9 cellular contexts compared by ENCODE assay signal in the genomic region with DNA sequence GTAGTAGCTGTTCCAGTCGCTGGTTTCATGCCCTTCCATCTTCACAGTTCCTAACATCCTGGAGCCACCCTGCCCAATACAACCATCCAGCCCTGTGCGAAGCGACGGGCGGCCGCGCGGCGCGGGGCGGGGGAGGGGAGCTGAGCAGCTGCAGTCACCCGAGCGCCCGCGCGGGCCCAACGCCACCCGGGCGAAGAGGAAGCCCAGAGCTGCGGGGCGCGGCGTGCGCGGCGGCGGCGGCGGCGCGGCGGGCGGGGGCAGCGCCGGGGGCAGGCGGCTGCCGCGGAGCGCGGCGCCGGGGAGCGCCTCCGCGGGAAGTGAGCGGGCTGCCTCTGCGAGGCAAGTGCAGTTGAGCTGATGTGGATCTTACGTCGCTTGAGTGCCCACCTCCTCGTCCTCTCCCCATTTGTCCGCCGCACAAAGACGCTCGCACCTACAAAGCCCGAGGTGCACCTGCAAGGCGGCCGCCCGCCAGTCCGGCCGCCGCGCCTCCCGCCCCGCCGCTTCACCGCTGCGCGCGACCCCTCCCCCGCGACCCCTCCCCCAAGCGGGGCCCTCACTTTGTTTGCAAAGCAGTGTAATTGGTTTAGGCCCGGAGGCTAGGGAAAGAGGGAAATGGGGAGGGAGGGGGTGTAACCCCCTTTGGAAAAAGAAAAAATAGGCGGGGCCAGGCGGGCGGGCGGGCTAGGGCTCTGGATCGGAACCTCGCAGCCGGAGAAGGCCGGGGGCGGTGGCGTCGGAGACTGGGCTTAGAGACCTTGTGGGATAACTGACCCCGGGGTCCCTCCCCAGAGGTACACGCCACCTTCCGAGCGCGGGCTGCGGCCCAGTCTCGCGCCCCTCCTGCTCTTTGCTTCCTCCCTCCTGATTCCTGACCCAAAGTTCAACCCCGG. TPM values are rescaled to one million over a fixed set of nuclear protein-coding genes. Genes with fewer than 3 reads are reported as not detected.
DNase-seq lines count a peak whose midpoint lies in the region; ATAC-seq, FAIRE-seq and TF ChIP-seq lines count a peak whose summit lies in the region.
"Had no signal": no experiment of that assay in that cellular context is flagged by ENCODE, and none has a peak within 500 bp of the region (broad histone marks: within the 10 kb centered on the region; RNA-seq: fewer than 3 reads in every experiment).

A gene (minus strand): TSS at position 334 of the 893 bp plus-strand sequence. CDS start 277 bp downstream, at position 57.
A gene with protein sequence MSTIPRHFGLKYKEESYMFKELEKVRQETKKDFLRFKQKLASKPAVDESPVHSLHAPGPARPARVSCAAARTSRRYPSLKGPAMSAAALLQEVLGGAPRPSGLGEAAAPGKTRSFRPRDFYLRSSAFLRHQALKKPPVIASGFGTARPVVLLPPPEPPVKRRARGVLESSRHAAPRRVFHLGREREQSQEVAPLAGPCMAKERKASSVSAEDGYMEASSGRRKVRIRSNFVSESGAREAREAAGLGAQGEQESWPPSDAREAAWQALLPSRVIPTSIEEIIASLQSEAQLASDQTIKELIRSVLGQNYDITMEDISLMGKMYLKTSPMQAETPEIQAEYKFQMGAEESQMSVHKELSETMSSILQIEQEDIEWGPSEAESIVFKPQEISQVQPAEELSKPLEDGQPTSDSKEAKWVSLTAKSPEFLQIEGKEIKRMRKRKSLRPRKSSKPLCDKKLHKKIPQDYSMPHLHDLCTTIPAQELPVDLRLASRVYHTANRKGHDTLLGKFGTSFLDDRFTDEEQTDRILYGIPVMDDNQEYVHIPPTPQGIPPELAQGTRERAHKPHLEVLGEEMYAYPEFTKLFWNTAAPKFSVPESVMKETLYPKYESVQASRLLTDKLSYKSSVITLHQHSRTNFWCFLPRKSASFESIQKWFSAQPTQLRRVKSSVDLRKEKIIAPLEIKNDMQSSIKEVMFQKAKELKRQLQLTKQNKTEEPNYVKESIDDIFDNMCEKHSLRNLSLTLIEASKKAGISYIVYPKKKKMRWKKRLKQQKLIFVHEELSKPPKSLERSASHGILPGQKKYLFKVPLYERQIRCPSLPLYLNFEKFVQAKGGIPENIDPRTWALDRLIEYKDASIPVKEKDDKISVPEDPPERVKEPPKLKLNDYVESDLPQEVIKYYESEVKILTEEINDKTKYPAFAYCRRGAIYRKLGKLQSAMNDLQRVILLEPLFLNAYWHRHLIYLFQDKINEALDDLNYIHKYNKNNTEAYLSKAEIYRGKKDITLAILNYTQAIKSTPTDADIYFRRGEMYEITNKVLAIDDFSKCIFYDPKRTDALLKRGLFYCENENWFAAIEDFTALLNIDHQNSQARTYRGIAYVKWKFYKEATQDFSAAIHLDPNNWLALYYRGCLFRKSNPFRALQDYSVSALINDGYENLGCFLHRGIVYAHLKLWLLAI (N-terminal part only) (plus strand): TSS at position 714 of the 893 bp plus-strand sequence. CDS start 26,436 bp downstream, outside the sequence.

- CTCF ChIA-PET in A549 (lab: Yijun Ruan, JAX): interaction anchor here (0.7 to 2.6 kb wide), 16 partner anchors 10 to 397 kb away, joined by 3 to 19 read pairs (median 3); a partner anchor contains a TSS

- peaks cover 10 to 61% (median 37%) of the 10 kb centered on the region in 6 donors for H3K9me3 Mint-ChIP-seq in immature natural killer cell
- H3K9me3 Mint-ChIP-seq in stimulated activated naive B cell treated with anti-CD40 and anti-IgM and Interleukin-4, amounts not matched to agents 10 μg/mL and 1 μg/mL and 100 μg/mL, for 72 hours: peaks cover 4 to 12% of the 10 kb centered on the region in 2 donors

- no peak for TF ChIP-seq EP300 in A549 (IDR thresholded peaks at IDR 0.05)

- WGBS in A549 (ENCODE audit: missing lambda C conversion rate): 2% methylated on average over 32 of the region's 93 CpGs
- 0 to 3% (median 2%) methylated on average over 25 to 93 of the region's 93 CpGs for WGBS in adrenal gland, 4 donors

- H3K27ac Mint-ChIP-seq in immature natural killer cell: no peak within 1 kb of the TSS
- H3K27ac Mint-ChIP-seq in stimulated activated naive B cell treated with anti-CD40 and anti-IgM and Interleukin-4, amounts not matched to agents 10 μg/mL and 1 μg/mL and 100 μg/mL, for 72 hours: peak within 1 kb of the TSS; percentile 94

- TF ChIP-seq CTCF in A549 (IDR thresholded peaks at IDR 0.05) (no peak), adrenal gland (IDR thresholded peaks at IDR 0.05) (no peak)

- POLR2A ChIA-PET in A549 (lab: Yijun Ruan, JAX): interaction anchor here (0.9 kb wide), 1 partner anchor 365 kb away, joined by 3 read pairs; no protein-coding TSS in a partner anchor

- peaks cover 32 to 56% (median 34%) of the 10 kb centered on the region in 3 donors for H3K27me3 Mint-ChIP-seq in immature natural killer cell (ENCODE audit: low read depth in 3 of 3)
- peaks cover 65 to 90% of the 10 kb centered on the region in 2 donors for H3K27me3 Mint-ChIP-seq in stimulated activated naive B cell treated with anti-CD40 and anti-IgM and Interleukin-4, amounts not matched to agents 10 μg/mL and 1 μg/mL and 100 μg/mL, for 72 hours

- intact Hi-C loops in adrenal gland (cut with DNase I): loop anchor here (5.0 to 10.0 kb wide), 2 partner anchors 348 to 350 kb away; no protein-coding TSS in a partner anchor

- TF ChIP-seq POLR2A in A549 (IDR thresholded peaks at IDR 0.05; ENCODE audit: low read length): peak; percentile 56
- no peak for TF ChIP-seq POLR2A in H54 (IDR thresholded peaks at IDR 0.05; ENCODE audit: low read depth, low read length)
- no peak for TF ChIP-seq POLR2A in adrenal gland (IDR thresholded peaks at IDR 0.05)

- DNase-seq in A549 (ENCODE audit: low read depth in 1 of 2, low spot score in 1 of 2): peak; percentile 53 to 83
- peak; percentile 26 for DNase-seq in H54 (ENCODE audit: insufficient read length, low spot score)
- DNase-seq in NCI-H345 (lab: John Stamatoyannopoulos, UW): peak; percentile 96
- peak in 5 of 7 donors; percentile 36 to 58 (median 45) for DNase-seq in adrenal gland
- no peak for DNase-seq in immature natural killer cell
- no peak for DNase-seq in stimulated activated naive B cell treated with anti-CD40 and anti-IgM and Interleukin-4, amounts not matched to agents 10 μg/mL and 1 μg/mL and 100 μg/mL, for 72 hours
- no peak for DNase-seq in cortex of kidney (lab: John Stamatoyannopoulos, UW)
- no peak for DNase-seq in occipital lobe (lab: John Stamatoyannopoulos, UW)

- peaks cover 11 to 24% of the 10 kb centered on the region in 2 donors for H3K4me1 Mint-ChIP-seq in immature natural killer cell
- H3K4me1 Mint-ChIP-seq in stimulated activated naive B cell treated with anti-CD40 and anti-IgM and Interleukin-4, amounts not matched to agents 10 μg/mL and 1 μg/mL and 100 μg/mL, for 72 hours: peaks cover 12 to 45% of the 10 kb centered on the region in 2 donors

- peaks cover 17% of the 10 kb centered on the region for H3K4me1 ChIP-seq in A549
- peaks cover 12 to 16% of the 10 kb centered on the region in 2 donors for H3K4me1 ChIP-seq in adrenal gland (replicated peaks in 1 of 2)

- no peak for TF ChIP-seq RAD21 in A549 (conservative IDR thresholded peaks at IDR 0.05 in 1 of 2, IDR thresholded peaks at IDR 0.05 in 1 of 2)

- ATAC-seq in A549: peak; percentile 15 to 49
- peak in 1 of 2 donors; percentile 15 for ATAC-seq in stimulated activated naive B cell treated with anti-CD40 and anti-IgM and Interleukin-4, amounts not matched to agents 10 μg/mL and 1 μg/mL and 100 μg/mL, for 72 hours (replicated peaks)

- peaks cover 86% of the 10 kb centered on the region for H3K27me3 ChIP-seq in adrenal gland

- H3K4me3 ChIP-seq in A549 (peak within 1 kb of the TSS; percentile 92), adrenal gland (peak within 1 kb of the TSS in 3 of 4 donors; percentile 11 to 63 (median 17))

- FAIRE-seq in A549 (lab: Jason Lieb, UNC) (no peak), H54 (lab: Jason Lieb, UNC) (no peak)
- FAIRE-seq: colon had no signal

- H3K9me3 ChIP-seq in A549 (no peaks in the 10 kb centered on the region), adrenal gland (replicated peaks in 1 of 3) (no peaks in the 10 kb centered on the region)

- peak within 1 kb of the TSS; percentile 21 to 60 (median 48) for H3K4me3 Mint-ChIP-seq in immature natural killer cell
- H3K4me3 Mint-ChIP-seq in stimulated activated naive B cell treated with anti-CD40 and anti-IgM and Interleukin-4, amounts not matched to agents 10 μg/mL and 1 μg/mL and 100 μg/mL, for 72 hours: peak within 1 kb of the TSS; percentile 71 to 75

- H3K36me3 ChIP-seq in adrenal gland (replicated peaks in 1 of 2): no peaks in the 10 kb centered on the region

- peaks cover 0 to 19% (median 18%) of the 10 kb centered on the region in 3 donors for H3K36me3 Mint-ChIP-seq in immature natural killer cell
- peaks cover 14 to 29% of the 10 kb centered on the region in 2 donors for H3K36me3 Mint-ChIP-seq in stimulated activated naive B cell treated with anti-CD40 and anti-IgM and Interleukin-4, amounts not matched to agents 10 μg/mL and 1 μg/mL and 100 μg/mL, for 72 hours

- peak within 1 kb of the TSS; percentile 95 for H3K4me2 ChIP-seq in A549

- H3K27ac ChIP-seq in A549 (peak within 1 kb of the TSS; percentile 90 to 94), adrenal gland (no peak within 1 kb of the TSS)

TF ChIP-seq in A549, 52 proteins besides CTCF, POLR2A, EP300 and RAD21 (continues in another document):
- TF ChIP-seq CBX2 (IDR thresholded peaks at IDR 0.05; ENCODE audit: borderline replicate concordance, low read depth): no peak
- TF ChIP-seq, protein P1, sequence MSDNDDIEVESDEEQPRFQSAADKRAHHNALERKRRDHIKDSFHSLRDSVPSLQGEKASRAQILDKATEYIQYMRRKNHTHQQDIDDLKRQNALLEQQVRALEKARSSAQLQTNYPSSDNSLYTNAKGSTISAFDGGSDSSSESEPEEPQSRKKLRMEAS (IDR thresholded peaks at IDR 0.05): 0 out of 2 replicates have a peak, but pooled peaks have one; percentile 10

RNA-seq across cellular contexts. Expression of the first gene that starts in this region (rescaled TPM):
- polyA plus RNA-seq in A549 (2011; rRNA removed) (17.9 and 18.1 TPM in 2 replicates), A549 (2017; fragmentation: RNase III; extraction: RNeasy Plus Mini Kit Qiagen cat#74134 plus additional on column Dnase treatment) (5.5 to 5.9 TPM (median 5.8 TPM) in 3 replicates), adrenal gland (under 1 TPM; 0.03 to 0.15 (median 0.08) TPM), immature natural killer cell (not detected)
- polyA plus RNA-seq in A549 (2012; cell fraction: cytosol; rRNA removed): 11.1 and 15.1 TPM in 2 replicates
- polyA plus RNA-seq in A549 (2012; cell fraction: nucleus; rRNA removed): 14.2 and 22.2 TPM in 2 replicates
- 15.5 and 16.1 TPM in 2 replicates for polyA minus RNA-seq in A549 (2011; rRNA and poly(A)+ RNA removed)
- total RNA-seq in adrenal gland (1 to 10 TPM in 2 of 8 donors, under 1 TPM in 5, not detected in 1; 0.13 to 3.0 (median 0.63) TPM), occipital lobe (not detected)

RNA-seq across cellular contexts. Expression of the second gene that starts in this region (rescaled TPM):
- 0.79 and 1.7 TPM in 2 replicates for polyA plus RNA-seq in A549 (2011; rRNA removed)
- polyA plus RNA-seq in A549 (2012; cell fraction: cytosol; rRNA removed): 0.18 and 0.22 TPM in 2 replicates
- polyA plus RNA-seq in A549 (2012; cell fraction: nucleus; rRNA removed): 0.53 and 1.3 TPM in 2 replicates
- 0.21 to 0.41 TPM (median 0.34 TPM) in 3 replicates for polyA plus RNA-seq in A549 (2017; fragmentation: RNase III; extraction: RNeasy Plus Mini Kit Qiagen cat#74134 plus additional on column Dnase treatment)
- 1.3 and 1.8 TPM in 2 replicates for polyA minus RNA-seq in A549 (2011; rRNA and poly(A)+ RNA removed)
- total RNA-seq in adrenal gland: not detected
- polyA plus RNA-seq in adrenal gland: not detected
- polyA plus RNA-seq in immature natural killer cell: not detected
- total RNA-seq in occipital lobe: 0.62 TPM

Comparison
In these comparisons a context has a peak if more than half of its experiments do, and no peak if none do; other contexts are left out.
1. RNA of the first gene that starts in this region (polyA plus RNA-seq): 5.5 to 22.2 TPM in A549; 0.03 to 0.15 TPM in adrenal gland and not detected in immature natural killer cell; every median in the first group is over 4 times any median in the second.
2. DNase-seq: peak in A549 (2 of 2), H54 (single experiment), NCI-H345 (single experiment) and adrenal gland (5 of 7); none in immature natural killer cell (0 of 3), stimulated activated naive B cell treated with anti-CD40 and anti-IgM and Interleukin-4, amounts not matched to agents 10 μg/mL and 1 μg/mL and 100 μg/mL, for 72 hours (single experiment), cortex of kidney (single experiment) and occipital lobe (single experiment).
3. H3K27ac ChIP-seq: peak in A549 (2 of 2); none in adrenal gland (0 of 5).